ENCODE assay signal across 22 cellular contexts in the genomic region with DNA sequence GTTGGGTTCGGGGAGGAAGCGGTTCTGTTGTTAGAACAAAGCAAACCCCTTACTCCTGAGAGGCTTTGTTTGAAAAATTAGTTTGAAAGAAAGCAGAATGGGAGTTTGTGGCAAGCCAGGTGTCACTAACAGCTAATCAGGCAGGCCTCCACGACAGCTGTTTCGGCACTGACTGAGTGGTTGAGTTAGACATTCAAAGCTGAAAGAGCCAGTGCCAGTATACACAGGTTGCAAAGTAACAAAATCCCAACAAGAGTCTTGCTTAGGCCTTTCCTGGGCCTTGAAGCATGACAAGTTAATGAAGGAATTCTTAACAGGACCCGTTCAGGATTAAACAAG.
"Had no signal": no experiment of that assay in that cellular context is flagged by ENCODE, and none has a peak within 500 bp of the region (broad histone marks: within the 10 kb centered on the region; RNA-seq: fewer than 3 reads in every experiment).

No MANE protein-coding gene starts in this region.

- DNase-seq: effector CD4-positive, alpha-beta T cell; endodermal cell; erythroblast; foreskin keratinocyte; left colon; mesendoderm; naive thymus-derived CD4-positive, alpha-beta T cell; nucleus accumbens; ovary; right lobe of liver; spleen; stimulated activated CD4-positive, alpha-beta T cell treated with anti-CD3 and anti-CD28 coated beads, Interleukin-15, amount 100 ng/mL, for 24 hours; stimulated activated CD4-positive, alpha-beta T cell treated with anti-CD3 and anti-CD28 coated beads, Interleukin-1b, Interleukin-23, amount 100 ng/mL, for 48 hours; stimulated activated CD4-positive, alpha-beta T cell treated with anti-CD3 and anti-CD28 coated beads, Interleukin-4, amount 100 ng/mL, for 24 hours; tibial artery; upper lobe of right lung had no signal

- H3K36me3 ChIP-seq: ovary, right lobe of liver, spleen, tibial artery, upper lobe of right lung, vagina had no signal

- H3K4me3 Mint-ChIP-seq: endodermal cell; naive thymus-derived CD4-positive, alpha-beta T cell; neural crest cell; stimulated activated memory B cell treated with anti-CD40 and anti-IgM and Interleukin-4, amounts not matched to agents 10 μg/mL and 1 μg/mL and 100 μg/mL, for 72 hours; stimulated activated naive CD8-positive, alpha-beta T cell treated with anti-CD3 and anti-CD28 coated beads, Interleukin-15, Interleukin-2, amounts not matched to agents 100 ng/mL and 50 ng/mL, for 24 hours had no signal

- H3K27ac Mint-ChIP-seq: endodermal cell; naive thymus-derived CD4-positive, alpha-beta T cell; stimulated activated memory B cell treated with anti-CD40 and anti-IgM and Interleukin-4, amounts not matched to agents 10 μg/mL and 1 μg/mL and 100 μg/mL, for 72 hours; stimulated activated naive CD8-positive, alpha-beta T cell treated with anti-CD3 and anti-CD28 coated beads, Interleukin-15, Interleukin-2, amounts not matched to agents 100 ng/mL and 50 ng/mL, for 24 hours had no signal

- H3K4me1 Mint-ChIP-seq: naive thymus-derived CD4-positive, alpha-beta T cell; stimulated activated memory B cell treated with anti-CD40 and anti-IgM and Interleukin-4, amounts not matched to agents 10 μg/mL and 1 μg/mL and 100 μg/mL, for 72 hours had no signal

- H3K36me3 Mint-ChIP-seq: stimulated activated memory B cell treated with anti-CD40 and anti-IgM and Interleukin-4, amounts not matched to agents 10 μg/mL and 1 μg/mL and 100 μg/mL, for 72 hours had no signal

- H3K27ac ChIP-seq: coronary artery, foreskin keratinocyte, ovary, right lobe of liver, spleen, tibial artery, upper lobe of right lung, vagina had no signal

- H3K9me3 ChIP-seq: ovary, right lobe of liver, tibial artery, upper lobe of right lung, vagina had no signal

- ATAC-seq: foreskin keratinocyte; left colon; naive thymus-derived CD4-positive, alpha-beta T cell; right lobe of liver; stimulated activated memory B cell treated with anti-CD40 and anti-IgM and Interleukin-4, amounts not matched to agents 10 μg/mL and 1 μg/mL and 100 μg/mL, for 72 hours; upper lobe of right lung had no signal

- H3K4me1 ChIP-seq: foreskin keratinocyte, right lobe of liver, spleen, tibial artery, upper lobe of right lung, vagina had no signal

- FAIRE-seq: endothelial cell of umbilical vein had no signal

- H3K27me3 ChIP-seq: foreskin keratinocyte, ovary, right lobe of liver, spleen, tibial artery, upper lobe of right lung, vagina had no signal

- H3K4me3 ChIP-seq: coronary artery, ovary, right lobe of liver, spleen, tibial artery, upper lobe of right lung, vagina had no signal

- H3K27me3 Mint-ChIP-seq: stimulated activated memory B cell treated with anti-CD40 and anti-IgM and Interleukin-4, amounts not matched to agents 10 μg/mL and 1 μg/mL and 100 μg/mL, for 72 hours; stimulated activated naive CD8-positive, alpha-beta T cell treated with anti-CD3 and anti-CD28 coated beads, Interleukin-15, Interleukin-2, amounts not matched to agents 100 ng/mL and 50 ng/mL, for 24 hours had no signal
